Comparison of ENCODE assay signal across 35 cellular contexts in the genomic region with DNA sequence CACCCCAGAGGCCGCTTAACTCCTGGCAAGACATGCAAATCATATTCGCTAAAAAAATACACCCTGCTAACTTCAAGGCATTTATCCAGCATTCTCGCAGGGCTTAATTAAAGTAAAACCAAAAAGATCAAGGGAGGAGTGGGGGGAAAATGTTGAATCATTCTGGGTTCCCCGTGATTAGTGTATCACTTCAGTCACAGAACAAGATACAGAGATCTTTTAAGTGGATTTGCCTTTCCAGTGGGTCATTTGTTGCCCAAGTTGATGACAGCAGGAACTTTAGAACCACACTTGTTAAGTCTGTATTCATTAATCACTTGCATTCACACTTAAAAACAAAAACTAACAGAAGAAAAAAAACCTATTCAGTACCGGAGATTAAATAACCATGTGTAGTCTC. TPM values are rescaled to one million over a fixed set of nuclear protein-coding genes. Genes with fewer than 3 reads are reported as not detected.
DNase-seq lines count a peak whose midpoint lies in the region; ATAC-seq, FAIRE-seq and TF ChIP-seq lines count a peak whose summit lies in the region.
"Had no signal": no experiment of that assay in that cellular context is flagged by ENCODE, and none has a peak within 500 bp of the region (broad histone marks: within the 10 kb centered on the region; RNA-seq: fewer than 3 reads in every experiment).

No MANE protein-coding gene starts in this region.

- H3K9me1 ChIP-seq in K562 (ENCODE audit: control insufficient read depth, insufficient read depth, low read length), result no peaks in the 10 kb centered on the region

- H3K79me2 ChIP-seq in K562 (ENCODE audit: control insufficient read depth, insufficient read depth, low read length), result peaks cover 75% of the 10 kb centered on the region

- FAIRE-seq in K562 (lab: Jason Lieb, UNC), result no peak
- FAIRE-seq: A549, pancreas, urothelium cell line had no signal

- intact Hi-C loops in activated CD4-positive, alpha-beta T cell treated with anti-CD3 and anti-CD28 coated beads, Interleukin-2, amount 10 ng/mL, durations not matched to agents 24 days and 14 days (cut with micrococcal nuclease), result loop anchor here (1.0 kb wide), 1 partner anchor 8 kb away; no protein-coding TSS in a partner anchor
- intact Hi-C loops in K562 (cut with micrococcal nuclease) (no loop called here), MCF 10A (cut with micrococcal nuclease) (no loop called here), heart left ventricle (cut with DNase I) (no loop called here)

- peaks cover 11% of the 10 kb centered on the region for H3K4me1 Mint-ChIP-seq in activated CD4-positive, alpha-beta T cell treated with anti-CD3 and anti-CD28 coated beads, Interleukin-2, amount 10 ng/mL, durations not matched to agents 24 days and 14 days
- H3K4me1 Mint-ChIP-seq in stimulated activated naive CD8-positive, alpha-beta T cell treated with anti-CD3 and anti-CD28 coated beads, Interleukin-15, amount 100 ng/mL, for 72 hours, result peaks cover 37% of the 10 kb centered on the region
- H3K4me1 Mint-ChIP-seq in MCF 10A (ENCODE audit: insufficient read depth, unreplicated experiment), result peaks cover 13% of the 10 kb centered on the region
- H3K4me1 Mint-ChIP-seq: nephron had no signal

- H3K36me3 Mint-ChIP-seq in activated CD4-positive, alpha-beta T cell treated with anti-CD3 and anti-CD28 coated beads, Interleukin-2, amount 10 ng/mL, durations not matched to agents 24 days and 14 days (ENCODE audit: low read depth), result peaks cover 59% of the 10 kb centered on the region
- H3K36me3 Mint-ChIP-seq in MCF 10A (ENCODE audit: insufficient read depth, unreplicated experiment), result peaks cover 89% of the 10 kb centered on the region

- no peak overlapping the region for H3K4me2 ChIP-seq in K562 (ENCODE audit: insufficient read depth, low read length)
- H3K4me2 ChIP-seq: A549, hepatocyte had no signal

- no peak for TF ChIP-seq POLR2A in K562 (conservative IDR thresholded peaks at IDR 0.05)
- TF ChIP-seq POLR2A in heart left ventricle (IDR thresholded peaks at IDR 0.05), result no peak

- H3K9me3 ChIP-seq in K562 (replicated peaks; ENCODE audit: control insufficient read depth, insufficient read depth, low read depth, low read length), result no peaks in the 10 kb centered on the region
- H3K9me3 ChIP-seq in heart left ventricle, result no peaks in the 10 kb centered on the region
- H3K9me3 ChIP-seq: A549, ascending aorta, gastroesophageal sphincter, pancreas, Peyer's patch, thoracic aorta had no signal

- H3K27me3 Mint-ChIP-seq in activated CD4-positive, alpha-beta T cell treated with anti-CD3 and anti-CD28 coated beads, Interleukin-2, amount 10 ng/mL, durations not matched to agents 24 days and 14 days, result no peaks in the 10 kb centered on the region
- no peaks in the 10 kb centered on the region for H3K27me3 Mint-ChIP-seq in stimulated activated naive CD8-positive, alpha-beta T cell treated with anti-CD3 and anti-CD28 coated beads, Interleukin-15, amount 100 ng/mL, for 72 hours
- no peaks in the 10 kb centered on the region for H3K27me3 Mint-ChIP-seq in MCF 10A (ENCODE audit: insufficient read depth, unreplicated experiment)
- H3K27me3 Mint-ChIP-seq: activated naive CD8-positive, alpha-beta T cell treated with anti-CD3 and anti-CD28 coated beads, Interleukin-2, amount 10 ng/mL, durations not matched to agents 7 days and 5 days; CD4-positive, alpha-beta T cell had no signal

- peak overlapping the region; percentile 8 for H3K27ac Mint-ChIP-seq in activated CD4-positive, alpha-beta T cell treated with anti-CD3 and anti-CD28 coated beads, Interleukin-2, amount 10 ng/mL, durations not matched to agents 24 days and 14 days
- H3K27ac Mint-ChIP-seq in stimulated activated naive CD8-positive, alpha-beta T cell treated with anti-CD3 and anti-CD28 coated beads, Interleukin-15, amount 100 ng/mL, for 72 hours, result peak overlapping the region in 1 of 2 donors; percentile 9
- H3K27ac Mint-ChIP-seq in MCF 10A (ENCODE audit: low read depth, unreplicated experiment), result no peak overlapping the region
- H3K27ac Mint-ChIP-seq: activated naive CD8-positive, alpha-beta T cell treated with anti-CD3 and anti-CD28 coated beads, Interleukin-2, amount 10 ng/mL, durations not matched to agents 7 days and 5 days had no signal

- DNase-seq in activated CD4-positive, alpha-beta T cell treated with anti-CD3 and anti-CD28 coated beads, Interleukin-2, amount 10 ng/mL, durations not matched to agents 24 days and 14 days, result no peak
- no peak for DNase-seq in activated CD4-positive, alpha-beta T cell treated with anti-CD3 and anti-CD28 coated beads for 1 hour
- DNase-seq in stimulated activated naive CD8-positive, alpha-beta T cell treated with anti-CD3 and anti-CD28 coated beads, Interleukin-15, Interleukin-2, amounts not matched to agents 100 U/mL and 50 U/mL, for 24 hours, result no peak
- DNase-seq in stimulated activated naive CD8-positive, alpha-beta T cell treated with anti-CD3 and anti-CD28 coated beads, Interleukin-15, amount 100 ng/mL, for 72 hours, result no peak
- no peak for DNase-seq in K562 (ENCODE audit: extremely low read depth in 1 of 4, low spot score in 3 of 4)
- DNase-seq in MCF 10A (ENCODE audit: unreplicated experiment), result no peak
- no peak for DNase-seq in heart left ventricle
- DNase-seq: activated naive CD8-positive, alpha-beta T cell treated with anti-CD3 and anti-CD28 coated beads, Interleukin-2, amount 10 ng/mL, durations not matched to agents 7 days and 5 days; CD4-positive, alpha-beta T cell; effector CD8-positive, alpha-beta T cell; GM23248; IMR-90; kidney glomerular epithelial cell; NCI-H1436 treated with DMSO at 0.1 percent for 48 hours; NCI-H2107; NCI-H748 treated with DMSO at 0.1 percent for 48 hours; pancreas; Peyer's patch; SHP77; stimulated activated naive CD4-positive, alpha-beta T cell treated with Interleukin-2 at 50 U/mL for 16 hours; WERI-Rb-1 had no signal

- no peak for TF ChIP-seq RAD21 in K562 (CRISPR knock-in tag; conservative IDR thresholded peaks at IDR 0.05 in 1 of 2, IDR thresholded peaks at IDR 0.05 in 1 of 2)

- no peak overlapping the region for H3K4me3 ChIP-seq in K562
- H3K4me3 ChIP-seq in heart left ventricle, result no peak overlapping the region
- H3K4me3 ChIP-seq: A549, ascending aorta, coronary artery, gastroesophageal sphincter, GM23248, hepatocyte, lung, pancreas, Peyer's patch, thoracic aorta had no signal

- H2AFZ ChIP-seq in K562 (ENCODE audit: low read depth, low read length), result no peak overlapping the region
- H2AFZ ChIP-seq: GM23248, hepatocyte had no signal

- H3K27ac ChIP-seq in K562 (ENCODE audit: extremely low read depth, low read depth, low read length), result no peak overlapping the region
- H3K27ac ChIP-seq in heart left ventricle, result no peak overlapping the region
- H3K27ac ChIP-seq: A549, ascending aorta, coronary artery, gastroesophageal sphincter, GM23248, hepatocyte, pancreas, Peyer's patch, thoracic aorta, WERI-Rb-1 had no signal

- no peak overlapping the region for H3K9ac ChIP-seq in K562 (ENCODE audit: insufficient read depth in 1 of 2, low read depth in 2 of 2, low read length in 2 of 2)
- H3K9ac ChIP-seq: GM23248 had no signal

- in situ Hi-C loops in K562 (cut with MboI), result no loop called here

- no peaks in the 10 kb centered on the region; a peak in 1 of 5 replicates for H3K4me1 ChIP-seq in K562 (replicated peaks in 1 of 2; ENCODE audit: control insufficient read depth in 2 of 2, insufficient read depth in 2 of 2, low read length in 2 of 2)
- H3K4me1 ChIP-seq in heart left ventricle, result peaks cover 0 to 9% (median 0%) of the 10 kb centered on the region in 12 donors
- H3K4me1 ChIP-seq: ascending aorta, Peyer's patch had no signal

- no peaks in the 10 kb centered on the region; the same call in 1 of the 2 replicates for H4K20me1 ChIP-seq in K562 (replicated peaks; ENCODE audit: control insufficient read depth, insufficient read depth, low read length)

- no TSS peak for BruUV-seq in K562 (replicated peaks; lab: Mats Ljungman, UMichigan)
- BruUV-seq in MCF 10A (replicated peaks; lab: Mats Ljungman, UMichigan), result no TSS peak

- 74% methylated on average over 5 of the region's 5 CpGs for WGBS in K562 (ENCODE audit: insufficient coverage, low coverage, missing lambda C conversion rate)
- 82 to 83% (median 83%) methylated on average over 5 of the region's 5 CpGs for WGBS in heart left ventricle, 4 donors

- H3K27me3 ChIP-seq in K562 (ENCODE audit: control insufficient read depth in 2 of 2, insufficient read depth in 2 of 2, low read length in 2 of 2) (no peaks in the 10 kb centered on the region), heart left ventricle (no peaks in the 10 kb centered on the region)
- H3K27me3 ChIP-seq: ascending aorta, gastroesophageal sphincter, hepatocyte, pancreas, Peyer's patch had no signal

- no peak for TF ChIP-seq EP300 in K562 (IDR thresholded peaks at IDR 0.05; ENCODE audit: low read length)

- TF ChIP-seq CTCF in K562 (IDR thresholded peaks at IDR 0.05 in 2 of 3, conservative IDR thresholded peaks at IDR 0.05 in 1 of 3; ENCODE audit: insufficient read depth in 2 of 3, low read depth in 1 of 3, low read length in 3 of 3) (no peak), MCF 10A (IDR thresholded peaks at IDR 0.05; ENCODE audit: unreplicated experiment) (no peak), heart left ventricle (IDR thresholded peaks at IDR 0.05) (no peak)

- POLR2A ChIA-PET in K562 (lab: Yijun Ruan, JAX), result no interaction called here
- POLR2A ChIA-PET in MCF 10A (lab: Yijun Ruan, JAX), result no interaction called here

- no peaks in the 10 kb centered on the region for H3K9me3 Mint-ChIP-seq in activated CD4-positive, alpha-beta T cell treated with anti-CD3 and anti-CD28 coated beads, Interleukin-2, amount 10 ng/mL, durations not matched to agents 24 days and 14 days
- H3K9me3 Mint-ChIP-seq in stimulated activated naive CD8-positive, alpha-beta T cell treated with anti-CD3 and anti-CD28 coated beads, Interleukin-15, amount 100 ng/mL, for 72 hours, result no peaks in the 10 kb centered on the region
- no peaks in the 10 kb centered on the region for H3K9me3 Mint-ChIP-seq in MCF 10A (ENCODE audit: unreplicated experiment)
- H3K9me3 Mint-ChIP-seq: activated naive CD8-positive, alpha-beta T cell treated with anti-CD3 and anti-CD28 coated beads, Interleukin-2, amount 10 ng/mL, durations not matched to agents 7 days and 5 days; CD4-positive, alpha-beta T cell; nephron had no signal

- ATAC-seq in stimulated activated naive CD8-positive, alpha-beta T cell treated with anti-CD3 and anti-CD28 coated beads, Interleukin-15, Interleukin-2, amounts not matched to agents 100 U/mL and 50 U/mL, for 24 hours, result peak; percentile 65
- no peak for ATAC-seq in stimulated activated naive CD8-positive, alpha-beta T cell treated with anti-CD3 and anti-CD28 coated beads, Interleukin-15, amount 100 ng/mL, for 72 hours
- ATAC-seq in K562, result no peak
- ATAC-seq in GM18907 (IDR thresholded peaks at IDR 0.05; ENCODE audit: unreplicated experiment), result no peak
- ATAC-seq in heart left ventricle, result no peak
- ATAC-seq: A549, gastroesophageal sphincter, pancreas had no signal

- H3K36me3 ChIP-seq in K562 (ENCODE audit: control insufficient read depth, insufficient read depth, low read length) (peaks cover 88% of the 10 kb centered on the region), heart left ventricle (peaks cover 2 to 95% (median 84%) of the 10 kb centered on the region in 9 donors)

- H3K4me3 Mint-ChIP-seq in activated CD4-positive, alpha-beta T cell treated with anti-CD3 and anti-CD28 coated beads, Interleukin-2, amount 10 ng/mL, durations not matched to agents 24 days and 14 days, result no peak overlapping the region
- H3K4me3 Mint-ChIP-seq in stimulated activated naive CD8-positive, alpha-beta T cell treated with anti-CD3 and anti-CD28 coated beads, Interleukin-15, amount 100 ng/mL, for 72 hours, result no peak overlapping the region
- H3K4me3 Mint-ChIP-seq in MCF 10A (ENCODE audit: unreplicated experiment), result no peak overlapping the region
- H3K4me3 Mint-ChIP-seq: activated naive CD8-positive, alpha-beta T cell treated with anti-CD3 and anti-CD28 coated beads, Interleukin-2, amount 10 ng/mL, durations not matched to agents 7 days and 5 days; CD4-positive, alpha-beta T cell; nephron had no signal

- CTCF ChIA-PET in K562 (lab: Yijun Ruan, JAX; ENCODE audit: low intra/inter-chr PET ratio) (no interaction called here), MCF 10A (lab: Yijun Ruan, JAX) (no interaction called here)

RNA-seq across cellular contexts. Expression of gene CRYBA1, which starts 17.3 kb away (rescaled TPM):
- total RNA-seq in activated CD4-positive, alpha-beta T cell treated with anti-CD3 and anti-CD28 coated beads, Interleukin-2, amount 10 ng/mL, durations not matched to agents 24 days and 14 days, result not detected in 2 replicates
- total RNA-seq in K562 (2011; cell fraction: chromatin; rRNA removed; ENCODE audit: low replicate concordance), result not detected in 2 replicates
- not detected in 2 replicates for total RNA-seq in K562 (2011; cell fraction: nucleolus; rRNA removed)
- total RNA-seq in K562 (2011; cell fraction: nucleoplasm; rRNA removed), result not detected in 2 replicates
- total RNA-seq in K562 (2014; rRNA removed), result not detected in 2 replicates
- not detected in 2 replicates for total RNA-seq in K562 (2014; rRNA removed; fragmentation: Illumina TruSeq; extraction: Trizol)
- total RNA-seq in K562 (2015; rRNA removed; fragmentation: Illumina TruSeq; extraction: Trizol), result not detected in 2 replicates
- not detected in 2 replicates for total RNA-seq in K562 (2021)
- polyA plus RNA-seq in K562 (2011; rRNA removed), result not detected in 2 replicates
- not detected in 2 replicates for polyA plus RNA-seq in K562 (2011; cell fraction: cytosol; rRNA removed)
- polyA plus RNA-seq in K562 (2011; cell fraction: nucleus; rRNA removed), result not detected in 2 replicates
- polyA plus RNA-seq in K562 (2012), result not detected in 2 replicates
- not detected in 2 replicates for polyA plus RNA-seq in K562 (2014; fragmentation: Illumina TruSeq; extraction: Trizol)
- polyA plus RNA-seq in K562 (2014; fragmentation: Nextera tagmentation; extraction: Ambion mirVana), result not detected
- not detected in 2 replicates for polyA plus RNA-seq in K562 (2014; rRNA removed)
- not detected in 2 replicates for polyA minus RNA-seq in K562 (2011; rRNA and poly(A)+ RNA removed)
- not detected in 2 replicates for polyA minus RNA-seq in K562 (2011; cell fraction: cytosol; rRNA and poly(A)+ RNA removed)
- polyA minus RNA-seq in K562 (2011; cell fraction: nucleus; rRNA and poly(A)+ RNA removed), result not detected in 2 replicates
- not detected in 2 replicates for total RNA-seq in MCF 10A (2022)
- total RNA-seq in heart left ventricle, result not detected
- polyA plus RNA-seq in heart left ventricle, result not detected
- total RNA-seq: activated naive CD8-positive, alpha-beta T cell treated with anti-CD3 and anti-CD28 coated beads, Interleukin-2, amount 10 ng/mL, durations not matched to agents 7 days and 5 days; ascending aorta; cardiac septum; CD4-positive, alpha-beta T cell; Daoy; gastroesophageal sphincter; GM23248; hepatocyte; IMR-90; lung; pancreas; Peyer's patch; renal cortical epithelial cell; skeletal muscle tissue; thoracic aorta had no signal
- polyA plus RNA-seq: GM23248, hepatocyte, IMR-90, lung, pancreas had no signal

RNA-seq across cellular contexts. Expression of gene NUFIP2, which starts 30.0 kb away (rescaled TPM):
- total RNA-seq in activated CD4-positive, alpha-beta T cell treated with anti-CD3 and anti-CD28 coated beads, Interleukin-2, amount 10 ng/mL, durations not matched to agents 24 days and 14 days, result 83.2 and 89.7 TPM in 2 replicates
- 21.2 and 65.7 TPM in 2 replicates for total RNA-seq in K562 (2011; cell fraction: chromatin; rRNA removed; ENCODE audit: low replicate concordance)
- 15.5 and 20.2 TPM in 2 replicates for total RNA-seq in K562 (2011; cell fraction: nucleolus; rRNA removed)
- total RNA-seq in K562 (2011; cell fraction: nucleoplasm; rRNA removed), result 37.1 and 71.8 TPM in 2 replicates
- total RNA-seq in K562 (2014; rRNA removed) (18.5 and 22.7 TPM in 2 replicates), K562 (2014; rRNA removed; fragmentation: Illumina TruSeq; extraction: Trizol) (38.4 and 41.3 TPM in 2 replicates), K562 (2015; rRNA removed; fragmentation: Illumina TruSeq; extraction: Trizol) (35.9 and 40.7 TPM in 2 replicates), K562 (2021) (37.8 and 38.2 TPM in 2 replicates), MCF 10A (2022) (78.6 and 88.0 TPM in 2 replicates), heart left ventricle (10 to 100 TPM; 24.2 to 51.5 (median 35.7) TPM)
- polyA plus RNA-seq in K562 (2011; rRNA removed) (10.0 and 14.1 TPM in 2 replicates), K562 (2014; fragmentation: Illumina TruSeq; extraction: Trizol) (24.2 and 26.7 TPM in 2 replicates), K562 (2014; fragmentation: Nextera tagmentation; extraction: Ambion mirVana) (1 to 10 TPM; 4.9 to 6.1 TPM), K562 (2014; rRNA removed) (14.6 and 15.3 TPM in 2 replicates), heart left ventricle (10 to 100 TPM in 1 of 2 donors, 1 to 10 TPM in 1; 8.4 to 16.6 TPM)
- polyA plus RNA-seq in K562 (2011; cell fraction: cytosol; rRNA removed), result 6.2 and 32.3 TPM in 2 replicates
- 19.3 and 40.9 TPM in 2 replicates for polyA plus RNA-seq in K562 (2011; cell fraction: nucleus; rRNA removed)
- polyA plus RNA-seq in K562 (2012), result 16.7 and 20.6 TPM in 2 replicates
- 16.1 and 19.8 TPM in 2 replicates for polyA minus RNA-seq in K562 (2011; rRNA and poly(A)+ RNA removed)
- polyA minus RNA-seq in K562 (2011; cell fraction: cytosol; rRNA and poly(A)+ RNA removed), result 27.9 and 30.0 TPM in 2 replicates
- 11.7 and 17.8 TPM in 2 replicates for polyA minus RNA-seq in K562 (2011; cell fraction: nucleus; rRNA and poly(A)+ RNA removed)
